ENCODE assay signal across 16 cellular contexts in the genomic region with DNA sequence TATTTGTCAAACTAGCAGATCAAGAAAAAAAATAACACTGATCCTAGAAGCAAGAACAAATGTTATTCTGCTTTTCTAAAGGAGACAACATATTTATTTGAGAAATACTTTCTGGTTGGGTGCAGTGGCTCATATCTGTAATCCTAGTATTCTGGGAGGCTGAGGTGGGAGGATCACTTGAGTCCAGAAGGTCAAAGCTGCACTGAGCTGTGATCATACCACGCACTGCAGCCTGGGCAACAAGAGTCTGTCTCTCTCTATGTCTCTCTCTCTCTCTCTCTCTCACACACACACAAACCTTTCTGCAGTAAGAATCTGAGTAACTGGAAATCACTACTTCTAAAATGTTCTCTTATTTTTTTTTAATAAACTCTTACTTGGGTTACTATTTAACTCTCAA.
"Had no signal": no experiment of that assay in that cellular context is flagged by ENCODE, and none has a peak within 500 bp of the region (broad histone marks: within the 10 kb centered on the region; RNA-seq: fewer than 3 reads in every experiment).

No MANE protein-coding gene starts in this region.

- H3K9me3 ChIP-seq: esophagus squamous epithelium, gastroesophageal sphincter, suprapubic skin, tibial artery, upper lobe of left lung, vagina had no signal

- ATAC-seq: gastroesophageal sphincter, left colon had no signal

- H3K4me3 Mint-ChIP-seq: nephron had no signal

- H3K4me1 Mint-ChIP-seq: naive B cell, nephron had no signal

- H3K27me3 ChIP-seq: esophagus squamous epithelium, gastroesophageal sphincter, suprapubic skin, tibial artery, upper lobe of left lung, vagina had no signal

- H3K27ac ChIP-seq: esophagus squamous epithelium, gastroesophageal sphincter, suprapubic skin, tibial artery, upper lobe of left lung, vagina had no signal

- H3K27me3 Mint-ChIP-seq: naive B cell had no signal

- H3K4me1 ChIP-seq: esophagus squamous epithelium, gastroesophageal sphincter, suprapubic skin, tibial artery, upper lobe of left lung, vagina had no signal

- H3K4me3 ChIP-seq: esophagus squamous epithelium, gastroesophageal sphincter, suprapubic skin, tibial artery, upper lobe of left lung, vagina had no signal

- H3K9me3 Mint-ChIP-seq: naive B cell, nephron had no signal

- DNase-seq: effector memory CD4-positive, alpha-beta T cell; esophagus squamous epithelium; foreskin fibroblast; glutamatergic neuron; left colon; mesendoderm; naive B cell; small intestine; stimulated activated CD4-positive, alpha-beta T cell treated with anti-CD3 and anti-CD28 coated beads, Interleukin-12 subunit alpha, Interleukin-12 subunit beta, amount 100 ng/mL, for 4 hours; stimulated activated naive CD4-positive, alpha-beta T cell treated with Interleukin-2 at 50 U/mL for 16 hours; tibial artery; upper lobe of left lung had no signal

- FAIRE-seq: small intestine had no signal
